ENCODE assay signal across 8 cellular contexts in genomic region chrX:120244735-120245498, GRCh38. TPM values are rescaled to one million over a fixed set of nuclear protein-coding genes. Genes with fewer than 3 reads are reported as not detected.
A peak's percentile ranks its signal among the peaks of the same experiment; 100 is the strongest.
DNase-seq lines count a peak whose midpoint lies in the region; ATAC-seq and TF ChIP-seq lines count a peak whose summit lies in the region.

No MANE protein-coding gene starts in this region.

- peaks cover 11% of the 10 kb centered on the region for H3K4me1 Mint-ChIP-seq in activated T-helper 2 cell treated with anti-CD3 and anti-CD28 coated beads, Interferon-gamma antibody, Interleukin-2, Interleukin-4, amounts not matched to agents 10 μg/mL and 5 μg/mL and 100 μg/mL, durations not matched to agents 14 hours and 24 hours and 36 hours (ENCODE audit: low read depth)
- peaks cover 5% of the 10 kb centered on the region for H3K4me1 Mint-ChIP-seq in nephron

- H3K4me3 ChIP-seq in Peyer's patch (peak overlapping the region; percentile 58 to 76 (median 63)), fibroblast of the aortic adventitia (ENCODE audit: low read depth, low read length) (peak overlapping the region; percentile 77)

- H3K9me3 ChIP-seq in Peyer's patch = no peaks in the 10 kb centered on the region

- H3K27ac ChIP-seq in Peyer's patch (peak overlapping the region; percentile 73 to 93 (median 76)), substantia nigra (ENCODE audit: low read depth, low read length, poor library complexity, severe bottlenecking) (peak overlapping the region; percentile 47)

- no peaks in the 10 kb centered on the region for H3K36me3 ChIP-seq in Peyer's patch

- TF ChIP-seq CTCF in Peyer's patch (IDR thresholded peaks at IDR 0.05) (no peak), fibroblast of the aortic adventitia (IDR thresholded peaks at IDR 0.05; ENCODE audit: insufficient read depth, low read length) (no peak), nephron (IDR thresholded peaks at IDR 0.05; ENCODE audit: unreplicated experiment in 3 of 3) (no peak)

- H3K27me3 ChIP-seq in Peyer's patch = no peaks in the 10 kb centered on the region

- no peaks in the 10 kb centered on the region for H3K36me3 Mint-ChIP-seq in activated T-helper 2 cell treated with anti-CD3 and anti-CD28 coated beads, Interferon-gamma antibody, Interleukin-2, Interleukin-4, amounts not matched to agents 10 μg/mL and 5 μg/mL and 100 μg/mL, durations not matched to agents 14 hours and 24 hours and 36 hours (ENCODE audit: low read depth)
- H3K36me3 Mint-ChIP-seq in nephron (ENCODE audit: low read depth) = no peaks in the 10 kb centered on the region

- TF ChIP-seq POLR2A in Peyer's patch (IDR thresholded peaks at IDR 0.05) = no peak

- peaks cover 4% of the 10 kb centered on the region for H3K27me3 Mint-ChIP-seq in activated T-helper 2 cell treated with anti-CD3 and anti-CD28 coated beads, Interferon-gamma antibody, Interleukin-2, Interleukin-4, amounts not matched to agents 10 μg/mL and 5 μg/mL and 100 μg/mL, durations not matched to agents 14 hours and 24 hours and 36 hours (ENCODE audit: low read depth)
- peaks cover 15% of the 10 kb centered on the region for H3K27me3 Mint-ChIP-seq in nephron (ENCODE audit: low read depth)

- peak overlapping the region; percentile 93 for H3K4me3 Mint-ChIP-seq in activated T-helper 2 cell treated with anti-CD3 and anti-CD28 coated beads, Interferon-gamma antibody, Interleukin-2, Interleukin-4, amounts not matched to agents 10 μg/mL and 5 μg/mL and 100 μg/mL, durations not matched to agents 14 hours and 24 hours and 36 hours (ENCODE audit: low read depth)
- H3K4me3 Mint-ChIP-seq in nephron = peak overlapping the region; percentile 90 to 96 (median 94)

- intact Hi-C loops in activated T-helper 2 cell treated with anti-CD3 and anti-CD28 coated beads, Interferon-gamma antibody, Interleukin-2, Interleukin-4, amounts not matched to agents 10 μg/mL and 5 μg/mL and 100 μg/mL, durations not matched to agents 14 hours and 24 hours and 36 hours (cut with micrococcal nuclease) = no loop called here

- TF ChIP-seq EP300 in Ishikawa (IDR thresholded peaks at IDR 0.05; ENCODE audit: borderline replicate concordance) = no peak

- peak; percentile 93 for DNase-seq in DMS53 (lab: John Stamatoyannopoulos, UW)
- DNase-seq in Peyer's patch = peak; percentile 43 to 80 (median 68)
- DNase-seq in activated T-helper 2 cell treated with anti-CD3 and anti-CD28 coated beads, Interferon-gamma antibody, Interleukin-2, Interleukin-4, amounts not matched to agents 10 μg/mL and 5 μg/mL and 100 μg/mL, durations not matched to agents 14 hours and 24 hours and 36 hours (ENCODE audit: low spot score) = peak; percentile 27
- peak; percentile 87 for DNase-seq in fibroblast of the aortic adventitia (ENCODE audit: low read depth)
- peak in 48 of 49 donors; percentile 0 to 78 (median 41) for DNase-seq in substantia nigra (lab: John Stamatoyannopoulos, UW)

- H3K4me1 ChIP-seq in Peyer's patch = peaks cover 0 to 6% (median 0%) of the 10 kb centered on the region in 4 donors

- peak overlapping the region; percentile 46 for H3K27ac Mint-ChIP-seq in activated T-helper 2 cell treated with anti-CD3 and anti-CD28 coated beads, Interferon-gamma antibody, Interleukin-2, Interleukin-4, amounts not matched to agents 10 μg/mL and 5 μg/mL and 100 μg/mL, durations not matched to agents 14 hours and 24 hours and 36 hours
- H3K27ac Mint-ChIP-seq in nephron = peak overlapping the region; percentile 60 to 95 (median 87)

- TF ChIP-seq RAD21 in Ishikawa (IDR thresholded peaks at IDR 0.05; ENCODE audit: low read depth) = no peak

- ATAC-seq in GM21717 (IDR thresholded peaks at IDR 0.05; ENCODE audit: unreplicated experiment) = peak; percentile 79

- no peaks in the 10 kb centered on the region for H3K9me3 Mint-ChIP-seq in activated T-helper 2 cell treated with anti-CD3 and anti-CD28 coated beads, Interferon-gamma antibody, Interleukin-2, Interleukin-4, amounts not matched to agents 10 μg/mL and 5 μg/mL and 100 μg/mL, durations not matched to agents 14 hours and 24 hours and 36 hours
- peaks cover 3% of the 10 kb centered on the region for H3K9me3 Mint-ChIP-seq in nephron

TF ChIP-seq in Ishikawa, 13 proteins besides CTCF, POLR2A, EP300 and RAD21:
- TF ChIP-seq NFIC (IDR thresholded peaks at IDR 0.05) (peak; percentile 96), MAX (IDR thresholded peaks at IDR 0.05) (peak; percentile 57), YY1 (IDR thresholded peaks at IDR 0.05; ENCODE audit: low read depth) (no peak; the same call in 1 of the 2 replicates), ZBTB7A (IDR thresholded peaks at IDR 0.05; ENCODE audit: low read depth) (no peak), CEBPB (IDR thresholded peaks at IDR 0.05) (0 out of 2 replicates have a peak, but pooled peaks have one; percentile 19), EGR1 (IDR thresholded peaks at IDR 0.05) (no peak), TAF1 (IDR thresholded peaks at IDR 0.05; ENCODE audit: low read depth) (0 out of 2 replicates have a peak, but pooled peaks have one; percentile 17), TEAD4 (IDR thresholded peaks at IDR 0.05) (no peak), FOXM1 (IDR thresholded peaks at IDR 0.05; ENCODE audit: borderline replicate concordance, low read depth) (peak; percentile 46; the same call in 1 of the 2 replicates), REST (IDR thresholded peaks at IDR 0.05; ENCODE audit: low read depth) (no peak), USF1 (IDR thresholded peaks at IDR 0.05) (0 out of 2 replicates have a peak, but pooled peaks have one; percentile 19), TCF12 (IDR thresholded peaks at IDR 0.05; ENCODE audit: low read depth) (0 out of 2 replicates have a peak, but pooled peaks have one; percentile 35), CREB1 (IDR thresholded peaks at IDR 0.05; ENCODE audit: low read depth) (no peak)

RNA-seq across cellular contexts. Expression of gene ZBTB33, which starts 5.7 kb away (rescaled TPM):
- 10 to 100 TPM in 1 of 4 donors, 1 to 10 TPM in 3; 4.9 to 13.0 (median 8.6) TPM for total RNA-seq in Peyer's patch
- 13.3 and 13.4 TPM in 2 replicates for total RNA-seq in activated T-helper 2 cell treated with anti-CD3 and anti-CD28 coated beads, Interferon-gamma antibody, Interleukin-2, Interleukin-4, amounts not matched to agents 10 μg/mL and 5 μg/mL and 100 μg/mL, durations not matched to agents 14 hours and 24 hours and 36 hours
- 16.6 and 18.3 TPM in 2 replicates for total RNA-seq in fibroblast of the aortic adventitia (ENCODE audit: low replicate concordance)

Comparison
In these comparisons a context has a peak if more than half of its experiments do, and no peak if none do; other contexts are left out.
1. Peak in every context shown above with its lines: DNase-seq, ATAC-seq, H3K4me3 ChIP-seq and H3K27ac ChIP-seq.
2. DNase-seq: peak in every context shown above with its lines; median percentile 93 in DMS53; 87 in fibroblast of the aortic adventitia; 68 in Peyer's patch; 41 in substantia nigra; 27 in activated T-helper 2 cell treated with anti-CD3 and anti-CD28 coated beads, Interferon-gamma antibody, Interleukin-2, Interleukin-4, amounts not matched to agents 10 μg/mL and 5 μg/mL and 100 μg/mL, durations not matched to agents 14 hours and 24 hours and 36 hours.